In the genomic region with DNA sequence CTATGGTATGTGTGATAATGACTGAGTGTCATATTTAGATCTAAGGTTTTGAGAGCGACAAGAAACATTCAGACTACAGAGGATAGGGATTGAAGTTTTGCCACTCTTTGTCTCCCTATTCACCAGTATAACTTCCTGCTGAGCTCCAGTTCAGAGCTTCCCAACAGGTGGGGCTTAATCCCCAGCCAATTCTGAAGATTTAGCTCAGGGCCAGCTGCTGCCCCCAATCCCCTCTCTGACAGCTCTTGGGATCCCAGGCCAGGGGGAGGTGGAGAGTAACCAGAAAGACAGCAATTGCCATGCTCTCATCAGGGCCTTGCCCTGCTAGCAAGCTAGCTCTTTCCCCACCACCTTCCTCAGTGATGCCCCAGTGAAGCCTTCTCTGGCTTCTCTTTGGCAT, we compare ENCODE assay signal across 26 cellular contexts. TPM values are rescaled to one million over a fixed set of nuclear protein-coding genes. Genes with fewer than 3 reads are reported as not detected.
"Had no signal": no experiment of that assay in that cellular context is flagged by ENCODE, and none has a peak within 500 bp of the region (broad histone marks: within the 10 kb centered on the region; RNA-seq: fewer than 3 reads in every experiment).

No MANE protein-coding gene starts in this region.

- H3K9me3 ChIP-seq: neutrophil, ovary, prostate gland, tibial artery, uterus had no signal

- ATAC-seq: heart right ventricle; left lobe of liver; naive thymus-derived CD8-positive, alpha-beta T cell; stimulated activated effector memory CD8-positive, alpha-beta T cell treated with anti-CD3 and anti-CD28 coated beads, Interleukin-12 subunit alpha, Interleukin-12 subunit beta, amount 100 ng/mL, for 72 hours; stimulated activated naive CD8-positive, alpha-beta T cell treated with anti-CD3 and anti-CD28 coated beads, Interleukin-15, amount 100 ng/mL, for 72 hours had no signal

- H3K4me1 ChIP-seq: prostate gland, uterus had no signal

- H3K27me3 ChIP-seq: heart right ventricle, ovary, uterus had no signal

- H3K4me3 ChIP-seq: heart right ventricle, lung, ovary, prostate gland, skin epidermis, tibial artery, uterus had no signal

- H3K36me3 ChIP-seq: heart right ventricle, neutrophil, ovary, prostate gland, tibial artery, uterus had no signal

- DNase-seq: activated B cell treated with CpG ODN at 0.5 μM for 24 hours; activated CD4-positive, alpha-beta T cell treated with anti-CD3 and anti-CD28 coated beads for 4 hours; activated CD4-positive, alpha-beta T cell treated with anti-CD3 and anti-CD28 coated beads, Interleukin-2, amount 50 U/mL, for 48 hours; activated naive CD4-positive, alpha-beta T cell treated with Interleukin-2 at 50 U/mL for 16 hours; activated naive CD8-positive, alpha-beta T cell treated with anti-CD3 and anti-CD28 coated beads for 36 hours; activated T-cell treated with anti-CD3 and anti-CD28 coated beads, Interleukin-2, amount 50 U/mL, for 48 hours; central memory CD4-positive, alpha-beta T cell; dermis blood vessel endothelial cell; heart right ventricle; immature natural killer cell; naive thymus-derived CD8-positive, alpha-beta T cell; ovary; stimulated activated CD4-positive, alpha-beta T cell treated with anti-CD3 and anti-CD28 coated beads, Interleukin-1b, Interleukin-23, amount 100 ng/mL, for 48 hours; stimulated activated naive CD8-positive, alpha-beta T cell treated with anti-CD3 and anti-CD28 coated beads, Interleukin-15, amount 100 ng/mL, for 72 hours; T-helper 1 cell; T-helper 9 cell; tibial artery; uterus had no signal

- H3K27ac ChIP-seq: epithelial cell of prostate, heart right ventricle, neutrophil, ovary, prostate gland, skin epidermis, tibial artery, uterus had no signal

RNA-seq across cellular contexts. Expression of gene TRIL, which starts 57.8 kb away (rescaled TPM):
- total RNA-seq: activated B cell treated with CpG ODN at 0.5 μM for 24 hours; activated CD8-positive, alpha-beta memory T cell treated with anti-CD3 and anti-CD28 coated beads for 36 hours; activated naive CD8-positive, alpha-beta T cell treated with anti-CD3 and anti-CD28 coated beads for 36 hours; naive thymus-derived CD8-positive, alpha-beta T cell had no signal
- polyA plus RNA-seq: immature natural killer cell; naive thymus-derived CD8-positive, alpha-beta T cell had no signal
